12 cellular contexts compared by ENCODE assay signal in the genomic region with DNA sequence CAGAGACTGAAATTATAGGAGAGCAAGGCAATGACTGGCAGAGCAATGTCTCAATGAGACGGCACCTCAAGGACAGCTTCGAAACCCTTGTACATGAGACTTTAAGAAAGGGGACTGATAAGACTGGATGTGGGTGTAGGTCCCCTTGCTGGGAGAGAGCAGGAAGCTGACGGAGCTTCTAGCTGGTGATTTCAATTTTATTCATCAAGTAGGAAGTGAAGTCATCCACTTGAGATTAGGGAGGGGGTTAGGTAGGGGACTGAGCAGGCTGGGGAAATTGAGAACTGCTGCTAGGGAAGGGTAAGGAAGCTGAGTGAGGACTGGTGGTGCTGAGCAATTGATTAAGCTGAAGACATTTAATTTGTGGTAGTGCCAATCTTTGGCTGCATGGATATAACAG.
DNase-seq lines count a peak whose midpoint lies in the region; ATAC-seq and TF ChIP-seq lines count a peak whose summit lies in the region.
"Had no signal": no experiment of that assay in that cellular context is flagged by ENCODE, and none has a peak within 500 bp of the region (broad histone marks: within the 10 kb centered on the region; RNA-seq: fewer than 3 reads in every experiment).

No MANE protein-coding gene starts in this region.

- ATAC-seq in activated CD8-positive, alpha-beta T cell treated with anti-CD3 and anti-CD28 coated beads for 36 hours, result peak; percentile 37
- ATAC-seq in HG03571 (IDR thresholded peaks at IDR 0.05; ENCODE audit: unreplicated experiment) (no peak), GM18519 (IDR thresholded peaks at IDR 0.05; ENCODE audit: low FRiP score, unreplicated experiment) (no peak), HG03108 (IDR thresholded peaks at IDR 0.05; ENCODE audit: unreplicated experiment) (no peak)
- ATAC-seq: Panc1 had no signal

- no peaks in the 10 kb centered on the region for H3K27me3 ChIP-seq in ACC112 (ENCODE audit: insufficient read depth, low read length)

- intact Hi-C loops in activated CD8-positive, alpha-beta T cell treated with anti-CD3 and anti-CD28 coated beads for 36 hours (cut with micrococcal nuclease), result no loop called here

- peaks cover 60% of the 10 kb centered on the region for H3K36me3 Mint-ChIP-seq in activated CD8-positive, alpha-beta T cell treated with anti-CD3 and anti-CD28 coated beads for 36 hours (ENCODE audit: low read depth)

- peaks cover 81% of the 10 kb centered on the region for H3K36me3 ChIP-seq in ACC112 (ENCODE audit: insufficient read depth, low read length)

- H3K4me1 Mint-ChIP-seq in activated CD8-positive, alpha-beta T cell treated with anti-CD3 and anti-CD28 coated beads for 36 hours (ENCODE audit: low read depth), result peaks cover 79% of the 10 kb centered on the region

- H3K4me3 ChIP-seq in ACC112 (ENCODE audit: low read depth, low read length), result no peak overlapping the region
- H3K4me3 ChIP-seq in fibroblast of the aortic adventitia (ENCODE audit: low read depth, low read length), result no peak overlapping the region

- DNase-seq in Daoy (ENCODE audit: low read depth) (peak; percentile 70), fibroblast of the aortic adventitia (ENCODE audit: low read depth) (peak; percentile 68), HPDE6-E6E7 (ENCODE audit: extremely low spot score) (no peak)
- DNase-seq in activated CD8-positive, alpha-beta T cell treated with anti-CD3 and anti-CD28 coated beads for 36 hours, result peak; percentile 17
- DNase-seq: activated CD4-positive, CD25-positive, alpha-beta regulatory T cell; aorta; NCI-H2171 treated with DMSO at 0.1 percent for 48 hours had no signal

- H2AFZ ChIP-seq in ACC112 (ENCODE audit: low read length, unreplicated experiment), result no peak overlapping the region

- H3K27ac Mint-ChIP-seq in activated CD8-positive, alpha-beta T cell treated with anti-CD3 and anti-CD28 coated beads for 36 hours, result peak overlapping the region; percentile 68

- CTCF ChIA-PET in activated CD8-positive, alpha-beta T cell treated with anti-CD3 and anti-CD28 coated beads for 36 hours (lab: Charles Lee), result interaction anchor here (1.4 to 1.6 kb wide), 2 partner anchors 18 to 22 kb away, joined by 3 to 4 read pairs; no protein-coding TSS in a partner anchor

- H3K9me3 Mint-ChIP-seq in activated CD8-positive, alpha-beta T cell treated with anti-CD3 and anti-CD28 coated beads for 36 hours, result no peaks in the 10 kb centered on the region

- peak overlapping the region; percentile 41 for H3K27ac ChIP-seq in ACC112 (ENCODE audit: low read depth, low read length)

- H3K4me1 ChIP-seq in ACC112 (ENCODE audit: control insufficient read depth, insufficient read depth, low read length, unreplicated experiment), result peaks cover 84% of the 10 kb centered on the region

- H3K27me3 Mint-ChIP-seq in activated CD8-positive, alpha-beta T cell treated with anti-CD3 and anti-CD28 coated beads for 36 hours, result no peaks in the 10 kb centered on the region

- POLR2A ChIA-PET in activated CD8-positive, alpha-beta T cell treated with anti-CD3 and anti-CD28 coated beads for 36 hours (lab: Charles Lee), result no interaction called here

- peaks cover 60% of the 10 kb centered on the region for H3K79me2 ChIP-seq in ACC112 (ENCODE audit: control insufficient read depth, insufficient read depth, low read length, unreplicated experiment)

- no peak for TF ChIP-seq CTCF in activated CD8-positive, alpha-beta T cell treated with anti-CD3 and anti-CD28 coated beads for 36 hours (IDR thresholded peaks at IDR 0.05)
- TF ChIP-seq CTCF in fibroblast of the aortic adventitia (IDR thresholded peaks at IDR 0.05; ENCODE audit: insufficient read depth, low read length), result no peak

- no peak overlapping the region for H3K4me3 Mint-ChIP-seq in activated CD8-positive, alpha-beta T cell treated with anti-CD3 and anti-CD28 coated beads for 36 hours
